In the genomic region with DNA sequence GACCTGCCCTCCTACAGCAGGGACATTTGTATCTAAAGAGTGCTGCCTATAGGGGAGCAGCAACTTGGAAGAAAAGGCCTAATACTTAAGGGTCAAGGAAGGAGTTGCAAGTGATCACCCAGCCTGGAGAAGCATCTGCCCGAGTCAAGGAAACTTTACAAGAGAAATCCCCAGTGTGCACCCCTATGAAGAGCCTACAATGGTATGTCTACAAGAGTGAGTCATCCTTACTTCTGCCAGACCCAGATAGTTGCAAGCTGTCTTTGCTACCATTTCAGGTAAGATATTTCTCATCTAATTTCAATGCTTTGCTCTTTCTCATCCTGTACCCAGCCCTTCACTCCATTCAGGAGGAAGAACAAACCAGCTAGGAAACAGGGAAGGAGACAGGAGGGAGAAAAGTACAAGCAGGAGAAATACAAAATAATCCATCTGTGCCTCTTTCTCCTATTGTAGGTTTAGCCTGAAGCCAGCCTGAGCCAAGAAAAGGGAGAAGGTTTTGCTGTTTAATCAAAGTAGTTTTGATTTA, we compare ENCODE assay signal across 11 cellular contexts. TPM values are rescaled to one million over a fixed set of nuclear protein-coding genes. Genes with fewer than 3 reads are reported as not detected.
A peak's percentile ranks its signal among the peaks of the same experiment; 100 is the strongest.
DNase-seq lines count a peak whose midpoint lies in the region; ATAC-seq, FAIRE-seq and TF ChIP-seq lines count a peak whose summit lies in the region.
"Had no signal": no experiment of that assay in that cellular context is flagged by ENCODE, and none has a peak within 500 bp of the region (broad histone marks: within the 10 kb centered on the region; RNA-seq: fewer than 3 reads in every experiment).

No MANE protein-coding gene starts in this region.

- no peak overlapping the region for H2BK15ac ChIP-seq in H1 (ENCODE audit: low read length)

- peak overlapping the region; percentile 80; the same call in 1 of the 2 replicates for H2AFZ ChIP-seq in H1 (ENCODE audit: low read length)
- H2AFZ ChIP-seq in trophoblast cell (ENCODE audit: insufficient read depth, low read length, poor library complexity): no peak overlapping the region

- H3K79me1 ChIP-seq in H1 (ENCODE audit: low read depth, low read length) (no peaks in the 10 kb centered on the region), trophoblast cell (ENCODE audit: low read length) (peaks cover 7% of the 10 kb centered on the region)

- no peak for ATAC-seq in CD4-positive, alpha-beta T cell (ENCODE audit: poor library complexity)
- ATAC-seq in stimulated activated memory B cell treated with anti-CD40 and anti-IgM and Interleukin-4, amounts not matched to agents 10 μg/mL and 1 μg/mL and 100 μg/mL, for 72 hours: no peak
- no peak for ATAC-seq in HG02938 (IDR thresholded peaks at IDR 0.05; ENCODE audit: unreplicated experiment)
- ATAC-seq in gastrocnemius medialis: no peak

- H3K4me3 ChIP-seq in H1 (ENCODE audit: extremely low read depth in 1 of 4, insufficient read depth in 2 of 4, low read depth in 3 of 4, low read length in 4 of 4) (no peak overlapping the region), trophoblast cell (ENCODE audit: low read depth, low read length) (no peak overlapping the region), gastrocnemius medialis (no peak overlapping the region)

- no peak overlapping the region for H3K56ac ChIP-seq in H1 (replicated peaks; ENCODE audit: insufficient read length, low read depth, low read length)

- FAIRE-seq in H1 (lab: Jason Lieb, UNC): no peak

- in situ Hi-C loops in gastrocnemius medialis (cut with MboI; ENCODE audit: low sequenced_read_pairs in 4 of 4): loop anchor here (10.0 to 25.0 kb wide), 5 partner anchors 229 to 504 kb away; a partner anchor contains a TSS

- H4K12ac ChIP-seq in trophoblast cell (ENCODE audit: low read depth, low read length): no peak overlapping the region

- no peak overlapping the region for H2BK20ac ChIP-seq in H1 (ENCODE audit: low read length)

- no peak overlapping the region for H2BK12ac ChIP-seq in H1 (ENCODE audit: low read depth, low read length)
- H2BK12ac ChIP-seq in trophoblast cell (ENCODE audit: low read length): peak overlapping the region; percentile 41

- no peaks in the 10 kb centered on the region for H3K23me2 ChIP-seq in H1 (ENCODE audit: low read depth, low read length)

- H3K4me1 ChIP-seq in H1 (replicated peaks in 1 of 4; ENCODE audit: control insufficient read depth in 3 of 4, insufficient read depth in 4 of 4, low read length in 3 of 4) (peaks cover 0 to 8% (median 0%) of the 10 kb centered on the region in 4 experiments; a peak in 1 of 7 replicates), trophoblast cell (ENCODE audit: control insufficient read depth in 1 of 2, insufficient read depth in 2 of 2, low read length in 2 of 2) (peaks cover 18 to 21% of the 10 kb centered on the region in 2 experiments), gastrocnemius medialis (no peaks in the 10 kb centered on the region)

- H3K4me1 Mint-ChIP-seq in CD4-positive, alpha-beta T cell (ENCODE audit: low read depth): no peaks in the 10 kb centered on the region
- H3K4me1 Mint-ChIP-seq in stimulated activated memory B cell treated with anti-CD40 and anti-IgM and Interleukin-4, amounts not matched to agents 10 μg/mL and 1 μg/mL and 100 μg/mL, for 72 hours: peaks cover 7% of the 10 kb centered on the region

- H3K36me3 ChIP-seq in H1 (ENCODE audit: control insufficient read depth in 2 of 4, insufficient read depth in 4 of 4, low read length in 3 of 4) (no peaks in the 10 kb centered on the region), trophoblast cell (ENCODE audit: control insufficient read depth in 1 of 2, insufficient read depth in 2 of 2, low read length in 2 of 2) (no peaks in the 10 kb centered on the region), gastrocnemius medialis (no peaks in the 10 kb centered on the region)

- POLR2A ChIA-PET in H1 (lab: Charles Lee; ENCODE audit: partially characterized antibody): interaction anchor here (0.6 to 0.9 kb wide), 2 partner anchors 10 to 203 kb away, joined by 3 read pairs; no protein-coding TSS in a partner anchor
- POLR2A ChIA-PET in CD4-positive, alpha-beta T cell (lab: Charles Lee): no interaction called here

- no peak for TF ChIP-seq CTCF in H1 (IDR thresholded peaks at IDR 0.05; ENCODE audit: control extremely low read depth in 1 of 3, insufficient read depth in 1 of 3, low read depth in 1 of 3, low read length in 3 of 3)
- TF ChIP-seq CTCF in CD4-positive, alpha-beta T cell (IDR thresholded peaks at IDR 0.05): no peak
- TF ChIP-seq CTCF in gastrocnemius medialis (IDR thresholded peaks at IDR 0.05 in 4 of 5, conservative IDR thresholded peaks at IDR 0.05 in 1 of 5): no peak

- no peak overlapping the region for H3K18ac ChIP-seq in H1 (ENCODE audit: extremely low read depth, low read length)
- no peak overlapping the region for H3K18ac ChIP-seq in trophoblast cell (ENCODE audit: low read length)

- CTCF ChIA-PET in H1 (lab: Charles Lee; ENCODE audit: partially characterized antibody): interaction anchor here (1.0 to 3.7 kb wide), 9 partner anchors 10 to 350 kb away, joined by 3 to 52 read pairs (median 12); no protein-coding TSS in a partner anchor
- CTCF ChIA-PET in CD4-positive, alpha-beta T cell (lab: Charles Lee): no interaction called here

- no peak for TF ChIP-seq POLR2A in H1 (IDR thresholded peaks at IDR 0.05; ENCODE audit: control extremely low read depth in 1 of 2, low read depth in 2 of 2, low read length in 2 of 2)
- no peak for TF ChIP-seq POLR2A in gastrocnemius medialis (IDR thresholded peaks at IDR 0.05)

- 84% methylated on average over 1 of the region's 1 CpG; no CpG with 5 or more reads in 1 of the 2 experiments for WGBS in H1 (ENCODE audit: extremely low coverage in 1 of 2, insufficient coverage in 1 of 2, insufficient read length in 1 of 2, insufficient replicate concordance in 2 of 2, low coverage in 1 of 2, low lambda C conversion rate in 2 of 2, missing lambda C conversion rate in 1 of 2), 2 experiments
- WGBS in trophoblast cell (ENCODE audit: extremely low coverage, insufficient coverage, insufficient read length): no CpG with 5 or more reads among the region's 1 CpG

- no peak for TF ChIP-seq RAD21 in H1 (IDR thresholded peaks at IDR 0.05 in 1 of 2, conservative IDR thresholded peaks at IDR 0.05 in 1 of 2; ENCODE audit: low read depth in 2 of 2, low read length in 2 of 2)

- H2AK5ac ChIP-seq in H1 (ENCODE audit: low read depth, low read length) (no peak overlapping the region), trophoblast cell (ENCODE audit: low read length) (no peak overlapping the region)

- intact Hi-C loops in CD4-positive, alpha-beta T cell (cut with DNase I, micrococcal nuclease): loop anchor here in 1 of 2 experiments (5.0 kb wide), 2 partner anchors 219 to 484 kb away; no protein-coding TSS in a partner anchor
- intact Hi-C loops in gastrocnemius medialis (cut with DNase I; ENCODE audit: low total_unique reads): loop anchor here (2.0 kb wide), 1 partner anchor 221 kb away; no protein-coding TSS in a partner anchor

- H3K4me2 ChIP-seq in H1 (ENCODE audit: insufficient read depth in 1 of 2, low read depth in 2 of 2, low read length in 2 of 2) (no peak overlapping the region), trophoblast cell (ENCODE audit: low read length) (peak overlapping the region; percentile 14)

- H3K23ac ChIP-seq in H1 (ENCODE audit: insufficient read length) (no peak overlapping the region), trophoblast cell (ENCODE audit: low read length) (no peak overlapping the region)

- H3K4me3 Mint-ChIP-seq in CD4-positive, alpha-beta T cell: no peak overlapping the region
- H3K4me3 Mint-ChIP-seq in stimulated activated memory B cell treated with anti-CD40 and anti-IgM and Interleukin-4, amounts not matched to agents 10 μg/mL and 1 μg/mL and 100 μg/mL, for 72 hours: no peak overlapping the region

- no peak overlapping the region for H3K9ac ChIP-seq in H1 (replicated peaks in 1 of 4; ENCODE audit: extremely low read depth in 1 of 4, low read depth in 3 of 4, low read length in 3 of 4)
- H3K9ac ChIP-seq in trophoblast cell (ENCODE audit: low read length): no peak overlapping the region

- no peak overlapping the region for H4K91ac ChIP-seq in H1 (replicated peaks; ENCODE audit: insufficient read length, low read length)
- H4K91ac ChIP-seq in trophoblast cell (ENCODE audit: low read depth, low read length): peak overlapping the region; percentile 71

- H3K14ac ChIP-seq in H1 (ENCODE audit: insufficient read length) (no peak overlapping the region), trophoblast cell (ENCODE audit: low read length) (no peak overlapping the region)

- no peaks in the 10 kb centered on the region for H3K36me3 Mint-ChIP-seq in CD4-positive, alpha-beta T cell (ENCODE audit: low read depth)
- no peaks in the 10 kb centered on the region for H3K36me3 Mint-ChIP-seq in stimulated activated memory B cell treated with anti-CD40 and anti-IgM and Interleukin-4, amounts not matched to agents 10 μg/mL and 1 μg/mL and 100 μg/mL, for 72 hours

- no peak overlapping the region for H3K27ac Mint-ChIP-seq in CD4-positive, alpha-beta T cell
- H3K27ac Mint-ChIP-seq in stimulated activated memory B cell treated with anti-CD40 and anti-IgM and Interleukin-4, amounts not matched to agents 10 μg/mL and 1 μg/mL and 100 μg/mL, for 72 hours: no peak overlapping the region

- H3K27ac ChIP-seq in H1 (ENCODE audit: low read depth, low read length): no peak overlapping the region
- peak overlapping the region; percentile 86 for H3K27ac ChIP-seq in trophoblast cell (ENCODE audit: low read depth, low read length)
- no peak overlapping the region for H3K27ac ChIP-seq in CD4-positive, alpha-beta T cell (ENCODE audit: low read depth, low read length)
- no peak overlapping the region for H3K27ac ChIP-seq in gastrocnemius medialis

- H3K27me3 Mint-ChIP-seq in CD4-positive, alpha-beta T cell: no peaks in the 10 kb centered on the region
- peaks cover 9% of the 10 kb centered on the region for H3K27me3 Mint-ChIP-seq in stimulated activated memory B cell treated with anti-CD40 and anti-IgM and Interleukin-4, amounts not matched to agents 10 μg/mL and 1 μg/mL and 100 μg/mL, for 72 hours

- no peaks in the 10 kb centered on the region for H3K9me3 ChIP-seq in H1 (ENCODE audit: insufficient read depth in 2 of 2, low read depth in 1 of 2, low read length in 1 of 2)
- H3K9me3 ChIP-seq in trophoblast cell (ENCODE audit: insufficient read depth, low read depth, low read length): no peaks in the 10 kb centered on the region
- H3K9me3 ChIP-seq in CD4-positive, alpha-beta T cell (ENCODE audit: control insufficient read depth, low read length): no peaks in the 10 kb centered on the region
- H3K9me3 ChIP-seq in gastrocnemius medialis: no peaks in the 10 kb centered on the region

- no peaks in the 10 kb centered on the region for H3K9me3 Mint-ChIP-seq in CD4-positive, alpha-beta T cell
- peaks cover 4% of the 10 kb centered on the region for H3K9me3 Mint-ChIP-seq in stimulated activated memory B cell treated with anti-CD40 and anti-IgM and Interleukin-4, amounts not matched to agents 10 μg/mL and 1 μg/mL and 100 μg/mL, for 72 hours

- H2BK120ac ChIP-seq in H1 (replicated peaks; ENCODE audit: low read depth, low read length) (no peak overlapping the region), trophoblast cell (ENCODE audit: insufficient read depth, low read length, poor library complexity) (peak overlapping the region; percentile 47)

- no peak overlapping the region for H4K5ac ChIP-seq in H1 (ENCODE audit: insufficient read length, low read depth, low read length)

- DNase-seq in GM04503 (ENCODE audit: low read depth): peak; percentile 66
- peak; percentile 92 for DNase-seq in NCI-H226
- no peak for DNase-seq in H1 (ENCODE audit: low read depth in 1 of 2, low spot score in 2 of 2)
- DNase-seq in trophoblast cell: peak; percentile 68 to 81
- DNase-seq in CD4-positive, alpha-beta T cell: no peak
- no peak for DNase-seq in gastrocnemius medialis
- DNase-seq: effector CD8-positive, alpha-beta T cell; GOT3 had no signal

- TF ChIP-seq EP300 in H1 (IDR thresholded peaks at IDR 0.05; ENCODE audit: borderline replicate concordance in 1 of 2, low read depth in 2 of 2, low read length in 2 of 2): no peak

- H4K8ac ChIP-seq in H1 (ENCODE audit: extremely low read depth, insufficient read depth, low read length): no peak overlapping the region
- H4K8ac ChIP-seq in trophoblast cell (ENCODE audit: low read depth, low read length): no peak overlapping the region

- no peak overlapping the region for H3K4ac ChIP-seq in H1 (replicated peaks; ENCODE audit: insufficient read length, low read depth, low read length)
- H3K4ac ChIP-seq in trophoblast cell (ENCODE audit: low read depth, low read length): no peak overlapping the region

- H3K79me2 ChIP-seq in H1 (ENCODE audit: control insufficient read depth in 1 of 2, insufficient read depth in 2 of 2, low read length in 2 of 2) (no peaks in the 10 kb centered on the region), trophoblast cell (ENCODE audit: control insufficient read depth, insufficient read depth, low read length, poor library complexity) (no peaks in the 10 kb centered on the region)

- H2BK5ac ChIP-seq in H1 (ENCODE audit: low read depth, low read length): no peak overlapping the region
- no peak overlapping the region for H2BK5ac ChIP-seq in trophoblast cell (ENCODE audit: low read depth, low read length, poor library complexity)

- H4K20me1 ChIP-seq in H1 (replicated peaks in 1 of 2; ENCODE audit: control insufficient read depth in 1 of 2, insufficient read depth in 2 of 2, low read length in 2 of 2): no peaks in the 10 kb centered on the region

- H3K27me3 ChIP-seq in H1 (replicated peaks in 1 of 4; ENCODE audit: control insufficient read depth in 3 of 4, extremely low read depth in 1 of 4, insufficient read depth in 3 of 4, low read length in 3 of 4) (no peaks in the 10 kb centered on the region), trophoblast cell (ENCODE audit: insufficient read depth, low read length) (no peaks in the 10 kb centered on the region), gastrocnemius medialis (no peaks in the 10 kb centered on the region)
- no peaks in the 10 kb centered on the region for H3K27me3 ChIP-seq in CD4-positive, alpha-beta T cell (ENCODE audit: control insufficient read depth, insufficient read depth, low read length)

RNA-seq across cellular contexts. Expression of a gene that starts 34.4 kb away (rescaled TPM):
- total RNA-seq in H1 (2021; fragmentation: NEBNext Ultra II Directional; extraction: Animal tissue kit (Norgen Biotek cat#: 25700)): not detected in 2 replicates
- polyA plus RNA-seq in H1 (2011; rRNA removed): not detected in 2 replicates
- polyA plus RNA-seq in H1 (2011; cell fraction: cytosol; rRNA removed): not detected
- polyA plus RNA-seq in H1 (2011; cell fraction: nucleus; rRNA removed): not detected
- not detected in 4 replicates for polyA plus RNA-seq in H1 (2012, experiment 1 of 2)
- not detected for polyA plus RNA-seq in H1 (2012, experiment 2 of 2)
- not detected for polyA plus RNA-seq in H1 (2013, experiment 1 of 2)
- polyA plus RNA-seq in H1 (2013, experiment 2 of 2): not detected
- not detected in 2 replicates for polyA minus RNA-seq in H1 (2011; rRNA and poly(A)+ RNA removed)
- polyA minus RNA-seq in H1 (2011; cell fraction: cytosol; rRNA and poly(A)+ RNA removed): not detected
- polyA minus RNA-seq in H1 (2011; cell fraction: nucleus; rRNA and poly(A)+ RNA removed): not detected
- polyA plus RNA-seq in trophoblast cell (2013): 0.12 TPM in 1 of 2 replicates, not detected in the other
- total RNA-seq in CD4-positive, alpha-beta T cell: not detected
- not detected for total RNA-seq in gastrocnemius medialis
- total RNA-seq: mesenteric fat pad had no signal

Comparison
In these comparisons a context has a peak if more than half of its experiments do, and no peak if none do; other contexts are left out.
1. DNase-seq: peak in GM04503 (single experiment), NCI-H226 (single experiment) and trophoblast cell (2 of 2); none in H1 (0 of 2), CD4-positive, alpha-beta T cell (0 of 10) and gastrocnemius medialis (0 of 2).